Comparison of ENCODE assay signal across 8 cellular contexts in genomic region chr7:149196705-149197171, GRCh38. TPM values are rescaled to one million over a fixed set of nuclear protein-coding genes. Genes with fewer than 3 reads are reported as not detected.
DNase-seq lines count a peak whose midpoint lies in the region; ATAC-seq, FAIRE-seq and TF ChIP-seq lines count a peak whose summit lies in the region.

No MANE protein-coding gene starts in this region.

- H2AFZ ChIP-seq in GM12878 (ENCODE audit: control insufficient read depth, low read depth, low read length), result no peak overlapping the region

- TF ChIP-seq CTCF in left ventricle myocardium inferior (IDR thresholded peaks at IDR 0.05; ENCODE audit: borderline replicate concordance), result no peak
- TF ChIP-seq CTCF in GM12878 (IDR thresholded peaks at IDR 0.05 in 2 of 3, conservative IDR thresholded peaks at IDR 0.05 in 1 of 3; ENCODE audit: control insufficient read depth in 2 of 3, extremely low read depth in 1 of 3, insufficient read depth in 1 of 3, low read depth in 3 of 3, low read length in 3 of 3), result no peak; a peak in 1 of 6 replicates
- TF ChIP-seq CTCF in lung (IDR thresholded peaks at IDR 0.05; ENCODE audit: control extremely low read depth, extremely low read depth), result no peak

- in situ Hi-C loops in GM12878 (cut with MboI), result no loop called here

- POLR2A ChIA-PET in GM12878 (lab: Charles Lee), result interaction anchor here (0.6 to 4.3 kb wide), 2 partner anchors 50 to 69 kb away, joined by 3 to 20 read pairs; partner anchors contain the start of gene ZNF398

- H3K9ac ChIP-seq in GM12878 (ENCODE audit: control insufficient read depth, insufficient read depth, low read length), result peak overlapping the region; percentile 93

- H3K4me1 ChIP-seq in left ventricle myocardium inferior (peaks cover 29% of the 10 kb centered on the region), GM12878 (ENCODE audit: control insufficient read depth, insufficient read depth, low read length) (0 out of 2 replicates have a peak, but pooled peaks cover 3% of the 10 kb centered on the region), lung (ENCODE audit: control insufficient read depth in 2 of 2, insufficient read depth in 2 of 2, low read length in 2 of 2) (peaks cover 5 to 12% of the 10 kb centered on the region in 2 donors), urinary bladder (ENCODE audit: insufficient read depth) (no peaks in the 10 kb centered on the region)

- peak overlapping the region; percentile 64 for H3K4me2 ChIP-seq in GM12878 (ENCODE audit: control insufficient read depth, insufficient read depth)

- H3K36me3 ChIP-seq in left ventricle myocardium inferior (peaks cover 36% of the 10 kb centered on the region), GM12878 (ENCODE audit: control insufficient read depth in 2 of 2, insufficient read depth in 2 of 2, low read length in 1 of 2) (peaks cover 7 to 13% of the 10 kb centered on the region in 2 experiments), lung (ENCODE audit: control insufficient read depth in 2 of 2, insufficient read depth in 2 of 2, low read length in 2 of 2) (peaks cover 4 to 28% of the 10 kb centered on the region in 2 donors), urinary bladder (ENCODE audit: insufficient read depth) (peaks cover 6% of the 10 kb centered on the region)

- H3K27me3 ChIP-seq in left ventricle myocardium inferior (ENCODE audit: low read depth) (no peaks in the 10 kb centered on the region), GM12878 (replicated peaks in 1 of 2; ENCODE audit: control insufficient read depth in 2 of 2, insufficient read depth in 2 of 2, low read length in 1 of 2) (no peaks in the 10 kb centered on the region), lung (ENCODE audit: control insufficient read depth, insufficient read depth) (no peaks in the 10 kb centered on the region)

- TF ChIP-seq EP300 in GM12878 (IDR thresholded peaks at IDR 0.05; ENCODE audit: borderline replicate concordance in 1 of 2, control insufficient read depth in 1 of 2, low read depth in 2 of 2, low read length in 2 of 2), result no peak

- no peak for TF ChIP-seq RAD21 in GM12878 (IDR thresholded peaks at IDR 0.05; ENCODE audit: insufficient read depth, low read depth, low read length)

- no TSS peak for BruUV-seq in GM12878 (replicated peaks; lab: Mats Ljungman, UMichigan)

- CTCF ChIA-PET in GM12878 (lab: Yijun Ruan, JAX), result interaction anchor here (0.8 to 2.7 kb wide), 6 partner anchors 9 to 131 kb away, joined by 3 to 11 read pairs (median 4); partner anchors contain the start of gene ZNF398

- DNase-seq in left ventricle myocardium inferior (no peak), left ventricle myocardium superior (no peak), LHCN-M2 (ENCODE audit: low read depth) (peak; percentile 36), GM12878 (ENCODE audit: low read depth, low spot score) (no peak), lung (ENCODE audit: low spot score) (no peak), H4 (ENCODE audit: low spot score) (no peak), mesenteric fat pad (ENCODE audit: low spot score) (no peak)

- SMC1A ChIA-PET in GM12878 (lab: Charles Lee; ENCODE audit: uncharacterized antibody, unreplicated experiment), result interaction anchor here (0.8 to 1.2 kb wide), 3 partner anchors 15 to 35 kb away, joined by 3 to 4 read pairs (median 3); no protein-coding TSS in a partner anchor

- 2% methylated on average over 7 of the region's 7 CpGs for WGBS in GM12878 (ENCODE audit: insufficient coverage, insufficient replicate concordance, low lambda C conversion rate, missing lambda C conversion rate)
- WGBS in lung, 2 donors, result 23 to 32% methylated on average over 7 of the region's 7 CpGs
- WGBS in urinary bladder, result 20% methylated on average over 7 of the region's 7 CpGs

- H3K9me3 ChIP-seq in left ventricle myocardium inferior (replicated peaks), result no peaks in the 10 kb centered on the region
- H3K9me3 ChIP-seq in GM12878 (replicated peaks; ENCODE audit: control insufficient read depth, insufficient read depth, low read length), result no peaks in the 10 kb centered on the region
- no peaks in the 10 kb centered on the region for H3K9me3 ChIP-seq in lung (ENCODE audit: control insufficient read depth in 2 of 2, insufficient read depth in 1 of 2, low read length in 1 of 2)

- H3K4me3 ChIP-seq in left ventricle myocardium inferior, result peak overlapping the region; percentile 92
- peak overlapping the region; percentile 88 for H3K4me3 ChIP-seq in GM12878
- H3K4me3 ChIP-seq in lung, result peak overlapping the region; percentile 99
- H3K4me3 ChIP-seq in urinary bladder (ENCODE audit: low read depth, low read length), result peak overlapping the region; percentile 94

- RAD21 ChIA-PET in GM12878 (lab: Charles Lee; ENCODE audit: unreplicated experiment), result interaction anchor here (1.7 to 2.0 kb wide), 3 partner anchors 65 to 88 kb away, joined by 4 to 7 read pairs (median 5); partner anchors contain the start of genes ZNF425 and ZNF783

- ATAC-seq in left ventricle myocardium superior (no peak), GM12878 (peak; percentile 50), lung (ENCODE audit: insufficient read depth, low FRiP score) (no peak)

- no peak for TF ChIP-seq POLR2A in GM12878 (IDR thresholded peaks at IDR 0.05; ENCODE audit: low read depth, low read length)

- no peak for FAIRE-seq in GM12878 (lab: Jason Lieb, UNC)

- H3K79me2 ChIP-seq in GM12878 (ENCODE audit: control insufficient read depth, insufficient read depth, low read length), result peaks cover 34% of the 10 kb centered on the region

- H3K27ac ChIP-seq in left ventricle myocardium inferior (replicated peaks) (peak overlapping the region; percentile 97), GM12878 (ENCODE audit: control insufficient read depth, insufficient read depth) (peak overlapping the region; percentile 82), lung (ENCODE audit: low read depth in 1 of 2, low read length in 1 of 2) (peak overlapping the region; percentile 57 to 98), urinary bladder (ENCODE audit: low read depth) (no peak overlapping the region)

- intact Hi-C loops in left ventricle myocardium inferior (cut with micrococcal nuclease) (no loop called here), left ventricle myocardium superior (cut with micrococcal nuclease) (no loop called here), GM12878 (cut with micrococcal nuclease; ENCODE audit: unreplicated experiment) (loop anchor here (5.0 kb wide), 1 partner anchor 41 kb away; the partner anchor contains the start of gene ZNF212)

- H4K20me1 ChIP-seq in GM12878 (ENCODE audit: control insufficient read depth, insufficient read depth), result no peaks in the 10 kb centered on the region

RNA-seq across cellular contexts. Expression of gene ZNF282, which starts 1.4 kb away (rescaled TPM):
- total RNA-seq in left ventricle myocardium inferior (15.0 TPM), left ventricle myocardium superior (14.5 TPM), LHCN-M2 (2014; rRNA removed) (23.0 and 28.6 TPM in 2 replicates), GM12878 (2014; rRNA removed) (14.2 and 15.2 TPM in 2 replicates), GM12878 (2014; rRNA removed; fragmentation: Illumina TruSeq; extraction: Trizol) (8.3 and 8.4 TPM in 2 replicates), GM12878 (2021) (28.4 and 30.9 TPM in 2 replicates), lung (10 to 100 TPM; 24.5 to 35.8 TPM), urinary bladder (20.8 TPM), mesenteric fat pad (19.1 TPM)
- 17.3 TPM for polyA plus RNA-seq in LHCN-M2 (2012)
- total RNA-seq in GM12878 (2013; cell fraction: nucleolus; rRNA removed), result 29.0 and 61.3 TPM in 2 replicates
- polyA plus RNA-seq in GM12878 (2011; ENCODE audit: low read depth), result 3.8 TPM
- polyA plus RNA-seq in GM12878 (2011; rRNA removed) (6.5 and 14.3 TPM in 2 replicates), GM12878 (2014; fragmentation: Illumina TruSeq; extraction: Trizol) (2.7 and 7.8 TPM in 2 replicates), GM12878 (2014; fragmentation: Nextera tagmentation; extraction: Ambion mirVana) (under 1 TPM; 0.35 to 0.84 TPM), GM12878 (2014; rRNA removed) (18.2 and 28.3 TPM in 2 replicates), GM12878 (2016; fragmentation: Nextera tagmentation; extraction: Ambion mirVana) (1 to 10 TPM; 2.2 to 2.5 TPM), lung (10 to 100 TPM in 1 of 2 donors, 1 to 10 TPM in 1; 8.7 to 11.2 TPM), urinary bladder (20.1 TPM)
- 11.9 and 17.1 TPM in 2 replicates for polyA plus RNA-seq in GM12878 (2011; cell fraction: cytosol; rRNA removed)
- polyA plus RNA-seq in GM12878 (2011; cell fraction: nucleus; rRNA removed), result 22.0 and 28.1 TPM in 2 replicates
- 10.7 and 12.8 TPM in 2 replicates for polyA plus RNA-seq in GM12878 (2012)
- polyA minus RNA-seq in GM12878 (2011; rRNA and poly(A)+ RNA removed), result 8.1 and 18.7 TPM in 2 replicates
- 10.2 and 11.0 TPM in 2 replicates for polyA minus RNA-seq in GM12878 (2011; cell fraction: cytosol; rRNA and poly(A)+ RNA removed)
- polyA minus RNA-seq in GM12878 (2011; cell fraction: nucleus; rRNA and poly(A)+ RNA removed), result 16.7 and 17.4 TPM in 2 replicates
- total RNA-seq in H4 (2014; rRNA removed; shearing (Covaris generic)), result 7.4 and 17.7 TPM in 2 replicates

RNA-seq across cellular contexts. Expression of gene ZNF212, which starts 42.7 kb away (rescaled TPM):
- total RNA-seq in left ventricle myocardium inferior (5.4 TPM), left ventricle myocardium superior (5.2 TPM), LHCN-M2 (2014; rRNA removed) (6.6 and 7.9 TPM in 2 replicates), GM12878 (2014; rRNA removed) (4.6 and 5.6 TPM in 2 replicates), GM12878 (2014; rRNA removed; fragmentation: Illumina TruSeq; extraction: Trizol) (4.4 TPM in 2 replicates), GM12878 (2021) (9.4 and 11.6 TPM in 2 replicates), lung (10 to 100 TPM; 10.0 to 10.2 TPM), urinary bladder (5.5 TPM), mesenteric fat pad (5.1 TPM)
- polyA plus RNA-seq in LHCN-M2 (2012), result 6.0 TPM
- total RNA-seq in GM12878 (2013; cell fraction: nucleolus; rRNA removed), result 16.7 and 19.2 TPM in 2 replicates
- 4.9 TPM for polyA plus RNA-seq in GM12878 (2011; ENCODE audit: low read depth)
- polyA plus RNA-seq in GM12878 (2011; rRNA removed) (3.1 and 3.7 TPM in 2 replicates), GM12878 (2014; fragmentation: Illumina TruSeq; extraction: Trizol) (3.3 and 5.7 TPM in 2 replicates), GM12878 (2014; fragmentation: Nextera tagmentation; extraction: Ambion mirVana) (1 to 10 TPM; 1.2 to 2.1 TPM), GM12878 (2014; rRNA removed) (5.1 and 6.1 TPM in 2 replicates), GM12878 (2016; fragmentation: Nextera tagmentation; extraction: Ambion mirVana) (1 to 10 TPM; 8.7 to 9.6 TPM), lung (1 to 10 TPM; 5.7 to 7.0 TPM), urinary bladder (8.5 TPM)
- polyA plus RNA-seq in GM12878 (2011; cell fraction: cytosol; rRNA removed), result 4.3 and 5.1 TPM in 2 replicates
- 8.6 and 11.1 TPM in 2 replicates for polyA plus RNA-seq in GM12878 (2011; cell fraction: nucleus; rRNA removed)
- polyA plus RNA-seq in GM12878 (2012), result 5.6 and 6.9 TPM in 2 replicates
- 2.0 and 5.6 TPM in 2 replicates for polyA minus RNA-seq in GM12878 (2011; rRNA and poly(A)+ RNA removed)
- 1.2 and 2.1 TPM in 2 replicates for polyA minus RNA-seq in GM12878 (2011; cell fraction: cytosol; rRNA and poly(A)+ RNA removed)
- polyA minus RNA-seq in GM12878 (2011; cell fraction: nucleus; rRNA and poly(A)+ RNA removed), result 4.6 and 7.7 TPM in 2 replicates
- 2.2 and 4.2 TPM in 2 replicates for total RNA-seq in H4 (2014; rRNA removed; shearing (Covaris generic))

RNA-seq across cellular contexts. Expression of gene ZNF398, which starts 49.5 kb away (rescaled TPM):
- total RNA-seq in left ventricle myocardium inferior (7.1 TPM), left ventricle myocardium superior (6.6 TPM), LHCN-M2 (2014; rRNA removed) (14.9 and 17.1 TPM in 2 replicates), GM12878 (2014; rRNA removed) (9.8 and 13.6 TPM in 2 replicates), GM12878 (2014; rRNA removed; fragmentation: Illumina TruSeq; extraction: Trizol) (9.3 and 9.5 TPM in 2 replicates), GM12878 (2021) (12.9 and 15.3 TPM in 2 replicates), lung (10 to 100 TPM; 12.7 to 14.6 TPM), urinary bladder (16.3 TPM), mesenteric fat pad (11.6 TPM)
- 6.1 TPM for polyA plus RNA-seq in LHCN-M2 (2012)
- 18.3 and 23.5 TPM in 2 replicates for total RNA-seq in GM12878 (2013; cell fraction: nucleolus; rRNA removed)
- 3.9 TPM for polyA plus RNA-seq in GM12878 (2011; ENCODE audit: low read depth)
- polyA plus RNA-seq in GM12878 (2011; rRNA removed) (4.1 and 8.1 TPM in 2 replicates), GM12878 (2014; fragmentation: Illumina TruSeq; extraction: Trizol) (8.3 and 10.4 TPM in 2 replicates), GM12878 (2014; fragmentation: Nextera tagmentation; extraction: Ambion mirVana) (1 to 10 TPM; 2.3 to 2.5 TPM), GM12878 (2014; rRNA removed) (7.8 and 9.3 TPM in 2 replicates), GM12878 (2016; fragmentation: Nextera tagmentation; extraction: Ambion mirVana) (10 to 100 TPM; 10.6 to 10.9 TPM), lung (1 to 10 TPM; 3.0 to 4.1 TPM), urinary bladder (6.8 TPM)
- polyA plus RNA-seq in GM12878 (2011; cell fraction: cytosol; rRNA removed), result 7.9 and 9.8 TPM in 2 replicates
- 12.4 and 12.9 TPM in 2 replicates for polyA plus RNA-seq in GM12878 (2011; cell fraction: nucleus; rRNA removed)
- polyA plus RNA-seq in GM12878 (2012), result 4.8 TPM in 2 replicates
- 20.1 and 23.0 TPM in 2 replicates for polyA minus RNA-seq in GM12878 (2011; rRNA and poly(A)+ RNA removed)
- polyA minus RNA-seq in GM12878 (2011; cell fraction: cytosol; rRNA and poly(A)+ RNA removed), result 6.5 TPM in 2 replicates
- polyA minus RNA-seq in GM12878 (2011; cell fraction: nucleus; rRNA and poly(A)+ RNA removed), result 9.1 and 18.6 TPM in 2 replicates
- total RNA-seq in H4 (2014; rRNA removed; shearing (Covaris generic)), result 6.6 and 9.9 TPM in 2 replicates
